ENCODE assay signal across 1 cellular context in the genomic region with DNA sequence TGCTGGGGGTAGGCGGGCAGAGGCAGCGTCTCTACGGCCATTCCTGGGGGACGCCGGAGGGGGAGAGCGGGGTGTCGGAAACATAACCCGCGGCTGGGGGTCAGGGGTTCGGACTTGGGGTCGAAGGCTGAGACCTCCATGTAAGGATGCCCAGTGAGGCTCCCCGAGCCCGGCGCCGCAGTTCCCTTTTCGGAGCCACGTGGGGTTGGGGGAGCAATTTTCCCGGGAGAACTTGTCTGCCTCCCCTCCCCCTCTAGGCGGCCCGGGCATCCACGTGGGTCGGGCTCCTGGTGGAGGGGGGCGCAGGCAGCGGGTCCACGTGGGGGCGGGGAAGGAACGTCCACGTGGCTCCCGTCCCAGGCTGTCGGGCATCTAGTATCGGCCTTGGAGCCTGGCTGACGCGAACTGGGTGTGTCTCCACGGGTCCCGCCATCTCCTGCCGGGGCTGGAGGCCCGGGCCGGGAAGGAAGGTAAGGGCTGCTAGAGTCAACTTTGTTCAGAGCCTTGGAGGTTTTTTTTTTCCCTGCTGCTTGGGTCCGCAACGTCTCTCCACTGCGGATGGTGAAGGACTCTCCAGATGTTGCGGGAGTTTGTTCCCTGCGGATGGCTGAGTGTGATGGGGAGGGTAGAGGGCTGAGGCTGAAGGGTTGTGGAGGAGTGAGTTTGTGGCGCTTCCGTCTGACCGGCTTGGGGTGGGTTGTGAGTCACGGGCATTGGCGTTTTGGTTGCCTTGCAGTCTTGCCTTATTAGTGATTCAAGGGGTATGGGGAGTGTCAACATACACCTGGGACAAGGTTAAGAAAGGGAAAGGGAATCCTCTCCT.
TF ChIP-seq lines count a peak whose summit lies in the region.

No MANE protein-coding gene starts in this region.

TF ChIP-seq in GM12878, 131 proteins besides CTCF, POLR2A, EP300 and RAD21 (continued from another document):
- TF ChIP-seq, protein P1, sequence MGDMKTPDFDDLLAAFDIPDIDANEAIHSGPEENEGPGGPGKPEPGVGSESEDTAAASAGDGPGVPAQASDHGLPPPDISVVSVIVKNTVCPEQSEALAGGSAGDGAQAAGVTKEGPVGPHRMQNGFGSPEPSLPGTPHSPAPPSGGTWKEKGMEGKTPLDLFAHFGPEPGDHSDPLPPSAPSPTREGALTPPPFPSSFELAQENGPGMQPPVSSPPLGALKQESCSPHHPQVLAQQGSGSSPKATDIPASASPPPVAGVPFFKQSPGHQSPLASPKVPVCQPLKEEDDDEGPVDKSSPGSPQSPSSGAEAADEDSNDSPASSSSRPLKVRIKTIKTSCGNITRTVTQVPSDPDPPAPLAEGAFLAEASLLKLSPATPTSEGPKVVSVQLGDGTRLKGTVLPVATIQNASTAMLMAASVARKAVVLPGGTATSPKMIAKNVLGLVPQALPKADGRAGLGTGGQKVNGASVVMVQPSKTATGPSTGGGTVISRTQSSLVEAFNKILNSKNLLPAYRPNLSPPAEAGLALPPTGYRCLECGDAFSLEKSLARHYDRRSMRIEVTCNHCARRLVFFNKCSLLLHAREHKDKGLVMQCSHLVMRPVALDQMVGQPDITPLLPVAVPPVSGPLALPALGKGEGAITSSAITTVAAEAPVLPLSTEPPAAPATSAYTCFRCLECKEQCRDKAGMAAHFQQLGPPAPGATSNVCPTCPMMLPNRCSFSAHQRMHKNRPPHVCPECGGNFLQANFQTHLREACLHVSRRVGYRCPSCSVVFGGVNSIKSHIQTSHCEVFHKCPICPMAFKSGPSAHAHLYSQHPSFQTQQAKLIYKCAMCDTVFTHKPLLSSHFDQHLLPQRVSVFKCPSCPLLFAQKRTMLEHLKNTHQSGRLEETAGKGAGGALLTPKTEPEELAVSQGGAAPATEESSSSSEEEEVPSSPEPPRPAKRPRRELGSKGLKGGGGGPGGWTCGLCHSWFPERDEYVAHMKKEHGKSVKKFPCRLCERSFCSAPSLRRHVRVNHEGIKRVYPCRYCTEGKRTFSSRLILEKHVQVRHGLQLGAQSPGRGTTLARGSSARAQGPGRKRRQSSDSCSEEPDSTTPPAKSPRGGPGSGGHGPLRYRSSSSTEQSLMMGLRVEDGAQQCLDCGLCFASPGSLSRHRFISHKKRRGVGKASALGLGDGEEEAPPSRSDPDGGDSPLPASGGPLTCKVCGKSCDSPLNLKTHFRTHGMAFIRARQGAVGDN (IDR thresholded peaks at IDR 0.05): 0 out of 2 replicates have a peak, but pooled peaks have one; percentile 35
- TF ChIP-seq SRF (IDR thresholded peaks at IDR 0.05; ENCODE audit: low read depth in 2 of 2, low read length in 2 of 2): no peak
- no peak for TF ChIP-seq CREB1 (IDR thresholded peaks at IDR 0.05; ENCODE audit: low read depth)
- TF ChIP-seq HSF1 (IDR thresholded peaks at IDR 0.05; ENCODE audit: low read depth, low read length): no peak
- TF ChIP-seq ZNF622 (IDR thresholded peaks at IDR 0.05): no peak
- no peak for TF ChIP-seq TCF3 (IDR thresholded peaks at IDR 0.05; ENCODE audit: borderline replicate concordance, insufficient read depth, low read depth, low read length)
- TF ChIP-seq RFX5 (IDR thresholded peaks at IDR 0.05; ENCODE audit: low read depth, low read length): no peak
- no peak for TF ChIP-seq SREBF1 (IDR thresholded peaks at IDR 0.05; ENCODE audit: low read length)
- TF ChIP-seq NFXL1 (IDR thresholded peaks at IDR 0.05; ENCODE audit: borderline replicate concordance): no peak
- TF ChIP-seq NRF1 (conservative IDR thresholded peaks at IDR 0.05; ENCODE audit: low read depth, low read length): no peak
- no peak for TF ChIP-seq ZNF207 (IDR thresholded peaks at IDR 0.05; ENCODE audit: borderline replicate concordance)
- TF ChIP-seq, protein P2, sequence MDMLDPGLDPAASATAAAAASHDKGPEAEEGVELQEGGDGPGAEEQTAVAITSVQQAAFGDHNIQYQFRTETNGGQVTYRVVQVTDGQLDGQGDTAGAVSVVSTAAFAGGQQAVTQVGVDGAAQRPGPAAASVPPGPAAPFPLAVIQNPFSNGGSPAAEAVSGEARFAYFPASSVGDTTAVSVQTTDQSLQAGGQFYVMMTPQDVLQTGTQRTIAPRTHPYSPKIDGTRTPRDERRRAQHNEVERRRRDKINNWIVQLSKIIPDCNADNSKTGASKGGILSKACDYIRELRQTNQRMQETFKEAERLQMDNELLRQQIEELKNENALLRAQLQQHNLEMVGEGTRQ (IDR thresholded peaks at IDR 0.05; ENCODE audit: borderline replicate concordance, low read depth, low read length): no peak
- no peak for TF ChIP-seq SMC3 (IDR thresholded peaks at IDR 0.05; ENCODE audit: borderline replicate concordance, low read length)
- no peak for TF ChIP-seq CBFB (IDR thresholded peaks at IDR 0.05; ENCODE audit: low read depth)
- peak; percentile 29; the same call in 1 of the 2 replicates for TF ChIP-seq ZSCAN29 (IDR thresholded peaks at IDR 0.05)
- TF ChIP-seq CBX3 (IDR thresholded peaks at IDR 0.05; ENCODE audit: borderline replicate concordance, low read depth): no peak
- TF ChIP-seq POLR2AphosphoS2 (IDR thresholded peaks at IDR 0.05; ENCODE audit: low read depth, low read length): no peak
- no peak for TF ChIP-seq GABPA (IDR thresholded peaks at IDR 0.05; ENCODE audit: low read depth)
- no peak for TF ChIP-seq FOS (IDR thresholded peaks at IDR 0.05; ENCODE audit: borderline replicate concordance, extremely low read depth, insufficient read length)
- no peak for TF ChIP-seq IRF4 (IDR thresholded peaks at IDR 0.05; ENCODE audit: low read depth, low read length)
- TF ChIP-seq CHD4 (IDR thresholded peaks at IDR 0.05): no peak
- TF ChIP-seq BRCA1 (IDR thresholded peaks at IDR 0.05; ENCODE audit: low read depth, low read length): no peak
- TF ChIP-seq PAX8 (IDR thresholded peaks at IDR 0.05): no peak
- no peak for TF ChIP-seq ZNF384 (IDR thresholded peaks at IDR 0.05; ENCODE audit: borderline replicate concordance, low read depth, low read length)
- no peak for TF ChIP-seq MTA2 (IDR thresholded peaks at IDR 0.05; ENCODE audit: low read depth)
- TF ChIP-seq RELB (IDR thresholded peaks at IDR 0.05; ENCODE audit: low read depth): no peak
- no peak for TF ChIP-seq TBL1XR1 (IDR thresholded peaks at IDR 0.05; ENCODE audit: low read depth, low read length)
- TF ChIP-seq ATF7 (IDR thresholded peaks at IDR 0.05; ENCODE audit: low read depth): no peak
TF ChIP-seq in GM12878: peak in this region for 17.
